ENCODE assay signal across 9 cellular contexts in the genomic region with DNA sequence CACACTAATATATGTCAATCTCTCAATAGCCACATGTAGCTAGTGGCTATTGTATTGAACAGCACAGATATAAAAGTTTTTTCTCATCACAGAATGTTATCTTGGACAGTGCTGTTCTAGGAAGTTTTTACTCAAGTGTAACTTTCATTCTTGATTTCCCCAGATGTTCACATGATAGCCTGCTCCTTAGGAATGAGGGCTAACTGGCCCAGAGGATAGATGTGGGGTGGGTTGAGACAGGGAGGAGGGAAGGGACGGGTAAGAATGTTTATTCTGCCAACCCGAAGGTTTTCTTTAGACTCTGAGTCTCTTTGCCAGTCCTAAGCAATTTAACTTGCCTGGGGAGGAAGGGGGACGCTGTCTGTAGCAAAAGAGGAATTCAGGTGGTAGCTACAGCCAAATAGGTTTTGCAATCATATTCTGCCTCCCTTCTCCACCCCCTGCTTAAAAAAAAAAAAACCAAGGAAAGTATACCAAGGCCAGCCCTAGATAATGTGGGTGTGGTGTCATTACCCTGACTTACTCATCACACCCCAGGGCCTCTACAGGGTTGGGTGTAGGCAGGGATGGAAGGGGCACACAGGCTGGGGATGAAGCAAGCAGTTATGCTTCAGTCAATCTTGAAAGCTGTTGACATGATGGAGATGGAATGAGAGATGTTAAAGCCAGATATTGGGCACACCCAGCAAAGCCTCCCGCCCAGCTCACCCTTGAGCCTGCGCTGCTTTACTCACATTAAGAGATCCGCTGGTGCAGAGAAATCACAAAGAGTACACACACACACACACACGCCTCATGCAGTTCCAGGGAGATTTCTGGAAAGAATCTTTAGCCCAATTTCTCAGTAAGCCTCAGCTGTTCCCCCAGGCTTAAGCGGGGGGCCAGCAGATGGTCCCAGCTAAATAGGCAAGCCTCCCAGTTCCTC. TPM values are rescaled to one million over a fixed set of nuclear protein-coding genes. Genes with fewer than 3 reads are reported as not detected.
DNase-seq lines count a peak whose midpoint lies in the region; ATAC-seq and TF ChIP-seq lines count a peak whose summit lies in the region.
"Had no signal": no experiment of that assay in that cellular context is flagged by ENCODE, and none has a peak within 500 bp of the region (broad histone marks: within the 10 kb centered on the region; RNA-seq: fewer than 3 reads in every experiment).

No MANE protein-coding gene starts in this region.

- H3F3A ChIP-seq in PC-3 (ENCODE audit: low read length, unreplicated experiment) = peaks cover 3% of the 10 kb centered on the region

- intact Hi-C loops in PC-3 (cut with micrococcal nuclease) = loop anchor here (1.0 to 2.0 kb wide), 5 partner anchors 19 to 147 kb away; partner anchors contain the start of gene PLXNA2
- intact Hi-C loops in esophagus squamous epithelium (cut with DNase I) = loop anchor here (10.0 kb wide), 1 partner anchor 49 kb away; no protein-coding TSS in a partner anchor
- intact Hi-C loops in psoas muscle (cut with DNase I) = no loop called here

- no peaks in the 10 kb centered on the region for H4K20me1 ChIP-seq in PC-3 (ENCODE audit: low read length)

- no peak overlapping the region for H3K27ac Mint-ChIP-seq in T-cell

- no peaks in the 10 kb centered on the region for H3K27me3 ChIP-seq in PC-3 (ENCODE audit: low read length)
- H3K27me3 ChIP-seq in esophagus squamous epithelium = no peaks in the 10 kb centered on the region
- H3K27me3 ChIP-seq in psoas muscle (ENCODE audit: insufficient read depth in 3 of 3, low read length in 2 of 3) = no peaks in the 10 kb centered on the region

- no peaks in the 10 kb centered on the region for H3K9me3 ChIP-seq in PC-3 (ENCODE audit: low read length)
- no peaks in the 10 kb centered on the region for H3K9me3 ChIP-seq in esophagus squamous epithelium
- H3K9me3 ChIP-seq in psoas muscle = no peaks in the 10 kb centered on the region

- H3K27ac ChIP-seq in PC-3 (ENCODE audit: low read length) (peak overlapping the region; percentile 91), esophagus squamous epithelium (peak overlapping the region; percentile 73 to 79 (median 77)), psoas muscle (no peak overlapping the region)
- H3K27ac ChIP-seq: VCaP had no signal

- no peaks in the 10 kb centered on the region for H3K9me3 Mint-ChIP-seq in T-cell

- H3K9me2 ChIP-seq in PC-3 (replicated peaks; ENCODE audit: low read length) = no peaks in the 10 kb centered on the region

- no peak for TF ChIP-seq POLR2A in esophagus squamous epithelium (IDR thresholded peaks at IDR 0.05)

- H3K9ac ChIP-seq in PC-3 (ENCODE audit: low read length) = peak overlapping the region; percentile 58

- no peak for TF ChIP-seq CTCF in PC-3 (conservative IDR thresholded peaks at IDR 0.05; ENCODE audit: low read depth, low read length)
- TF ChIP-seq CTCF in esophagus squamous epithelium (IDR thresholded peaks at IDR 0.05) = no peak
- no peak for TF ChIP-seq CTCF in psoas muscle (IDR thresholded peaks at IDR 0.05)

- H3K4me3 ChIP-seq in PC-3 (ENCODE audit: low read length) (peak overlapping the region; percentile 29; the same call in 1 of the 2 replicates), esophagus squamous epithelium (no peak overlapping the region), psoas muscle (no peak overlapping the region)

- no peak overlapping the region for H3K4me3 Mint-ChIP-seq in T-cell

- BruUV-seq in PC-3 (replicated peaks; lab: Mats Ljungman, UMichigan) = TSS peak; percentile 81

- ATAC-seq in PC-3 (peak; percentile 92), psoas muscle (peak; percentile 48 to 88 (median 84)), HG03432 (IDR thresholded peaks at IDR 0.05; ENCODE audit: unreplicated experiment) (no peak), T-cell (replicated peaks in 1 of 4) (no peak), left lobe of liver (no peak)

- peak; percentile 96 for DNase-seq in GM04504 (ENCODE audit: low read depth)
- peak; percentile 99 for DNase-seq in PC-3
- DNase-seq in esophagus squamous epithelium (lab: John Stamatoyannopoulos, UW) = no peak
- DNase-seq in psoas muscle = peak; percentile 64 to 82
- no peak for DNase-seq in germinal center (ENCODE audit: low spot score)
- no peak for DNase-seq in T-cell
- DNase-seq in left lobe of liver (ENCODE audit: low spot score) = no peak

- H3K4me1 ChIP-seq in PC-3 (ENCODE audit: insufficient read depth, low read length) (peaks cover 82% of the 10 kb centered on the region), esophagus squamous epithelium (peaks cover 35 to 72% (median 54%) of the 10 kb centered on the region in 3 donors), psoas muscle (peaks cover 30% of the 10 kb centered on the region)

- peaks cover 6 to 10% (median 7%) of the 10 kb centered on the region in 3 donors for H3K4me1 Mint-ChIP-seq in T-cell

- H3K79me2 ChIP-seq in PC-3 (ENCODE audit: low read length) = no peaks in the 10 kb centered on the region

- CTCF ChIA-PET in PC-3 (lab: Charles Lee) = interaction anchor here (0.5 to 0.9 kb wide), 3 partner anchors 54 to 162 kb away, joined by 3 read pairs; no protein-coding TSS in a partner anchor
- CTCF ChIA-PET in T-cell (lab: Charles Lee) = no interaction called here

- 32 to 57% methylated on average over 8 of the region's 8 CpGs for WGBS in esophagus squamous epithelium, 2 donors
- 63 to 71% (median 69%) methylated on average over 8 of the region's 8 CpGs for WGBS in psoas muscle, 3 donors

- peak overlapping the region; percentile 73 for H3K4me2 ChIP-seq in PC-3 (ENCODE audit: low read length)

- no peaks in the 10 kb centered on the region for H3K36me3 Mint-ChIP-seq in T-cell

- no peaks in the 10 kb centered on the region for H3K36me3 ChIP-seq in PC-3 (ENCODE audit: low read depth, low read length)
- peaks cover 0 to 36% (median 0%) of the 10 kb centered on the region in 3 donors for H3K36me3 ChIP-seq in esophagus squamous epithelium
- no peaks in the 10 kb centered on the region for H3K36me3 ChIP-seq in psoas muscle (ENCODE audit: insufficient read depth in 1 of 2, low read depth in 1 of 2)

- POLR2A ChIA-PET in PC-3 (lab: Charles Lee; ENCODE audit: unreplicated experiment) = interaction anchor here (0.6 to 1.4 kb wide), 3 partner anchors 19 to 162 kb away, joined by 5 to 14 read pairs (median 12); no protein-coding TSS in a partner anchor
- POLR2A ChIA-PET in T-cell (lab: Charles Lee) = no interaction called here

- peak overlapping the region; percentile 47 for H2AFZ ChIP-seq in PC-3 (ENCODE audit: low read length)

- peaks cover 9 to 10% of the 10 kb centered on the region in 2 donors for H3K27me3 Mint-ChIP-seq in T-cell

RNA-seq across cellular contexts. Expression of gene PLXNA2, which starts 59.9 kb away (rescaled TPM):
- 15.8 and 16.2 TPM in 2 replicates for total RNA-seq in PC-3 (2014; rRNA removed)
- 10 to 100 TPM; 26.9 to 54.0 (median 46.1) TPM for total RNA-seq in esophagus squamous epithelium
- total RNA-seq in psoas muscle = 10 to 100 TPM; 20.8 to 33.6 (median 22.3) TPM
- 1 to 10 TPM; 4.4 to 4.9 (median 4.7) TPM for polyA plus RNA-seq in psoas muscle
- total RNA-seq in T-cell = 1 to 10 TPM; 1.3 to 2.6 (median 2.2) TPM
- 9.3 TPM for total RNA-seq in left lobe of liver

Comparison
In these comparisons a context has a peak if more than half of its experiments do, and no peak if none do; other contexts are left out.
1. DNase-seq: peak in GM04504 (single experiment), PC-3 (single experiment) and psoas muscle (2 of 2); none in esophagus squamous epithelium (single experiment), germinal center (single experiment), T-cell (0 of 34) and left lobe of liver (single experiment).
2. ATAC-seq: peak in PC-3 (single experiment) and psoas muscle (4 of 4); none in HG03432 (single experiment), T-cell (0 of 4) and left lobe of liver (single experiment).
3. intact Hi-C loops: an anchor here in PC-3 (1.0 to 2.0 kb wide) and esophagus squamous epithelium (10.0 kb wide); none called in psoas muscle.